In genomic region chr10:93851169-93851568, GRCh38 we compare ENCODE assay signal across 18 cellular contexts. TPM values are rescaled to one million over a fixed set of nuclear protein-coding genes. Genes with fewer than 3 reads are reported as not detected.
DNase-seq lines count a peak whose midpoint lies in the region; ATAC-seq and TF ChIP-seq lines count a peak whose summit lies in the region.
"Had no signal": no experiment of that assay in that cellular context is flagged by ENCODE, and none has a peak within 500 bp of the region (broad histone marks: within the 10 kb centered on the region; RNA-seq: fewer than 3 reads in every experiment).

No MANE protein-coding gene starts in this region.

- peak overlapping the region; percentile 20; the same call in 1 of the 2 replicates for H2AFZ ChIP-seq in KMS-11 (ENCODE audit: low read depth)
- H2AFZ ChIP-seq in neuronal stem cell (ENCODE audit: low read length), result no peak overlapping the region

- H3K36me3 ChIP-seq in KMS-11 (ENCODE audit: insufficient read depth), result no peaks in the 10 kb centered on the region
- H3K36me3 ChIP-seq in neuronal stem cell (replicated peaks in 1 of 2; ENCODE audit: control insufficient read depth in 2 of 2, insufficient read depth in 2 of 2, low read length in 2 of 2), result no peaks in the 10 kb centered on the region
- H3K36me3 ChIP-seq in sigmoid colon, result no peaks in the 10 kb centered on the region
- no peaks in the 10 kb centered on the region for H3K36me3 ChIP-seq in right atrium auricular region
- H3K36me3 ChIP-seq: SJCRH30 had no signal

- TF ChIP-seq POLR2A in sigmoid colon (IDR thresholded peaks at IDR 0.05), result no peak

- no peak overlapping the region for H4K8ac ChIP-seq in neuronal stem cell (ENCODE audit: low read depth, low read length)

- H2BK120ac ChIP-seq in neuronal stem cell (ENCODE audit: low read depth, low read length), result no peak overlapping the region

- no peak overlapping the region for H3K18ac ChIP-seq in neuronal stem cell (ENCODE audit: low read length)

- no peak for TF ChIP-seq EP300 in sigmoid colon (IDR thresholded peaks at IDR 0.05)

- H3K4me3 ChIP-seq in GM12865 (ENCODE audit: low read depth, low read length), result no peak overlapping the region
- no peak overlapping the region for H3K4me3 ChIP-seq in KMS-11 (IDR thresholded peaks at IDR 0.05; ENCODE audit: insufficient read depth, low read depth, low read length)
- no peak overlapping the region for H3K4me3 ChIP-seq in neuronal stem cell (ENCODE audit: low read length in 2 of 2)
- H3K4me3 ChIP-seq in sigmoid colon, result no peak overlapping the region
- no peak overlapping the region for H3K4me3 ChIP-seq in right atrium auricular region
- H3K4me3 ChIP-seq: SJCRH30 had no signal

- H3K4me1 ChIP-seq in KMS-11 (ENCODE audit: low read depth, poor library complexity, severe bottlenecking) (peaks cover 28% of the 10 kb centered on the region), neuronal stem cell (ENCODE audit: control insufficient read depth in 2 of 2, insufficient read depth in 1 of 2, low read depth in 1 of 2, low read length in 2 of 2) (no peaks in the 10 kb centered on the region), sigmoid colon (no peaks in the 10 kb centered on the region), right atrium auricular region (no peaks in the 10 kb centered on the region)
- H3K4me1 ChIP-seq: SJCRH30 had no signal

- TF ChIP-seq CTCF in GM12865 (IDR thresholded peaks at IDR 0.05; ENCODE audit: insufficient read depth, low read depth, low read length, missing control alignments), result no peak
- no peak for TF ChIP-seq CTCF in KMS-11 (conservative IDR thresholded peaks at IDR 0.05; ENCODE audit: low read depth, low read length)
- TF ChIP-seq CTCF in sigmoid colon (IDR thresholded peaks at IDR 0.05), result no peak
- TF ChIP-seq CTCF in right atrium auricular region (IDR thresholded peaks at IDR 0.05), result no peak

- no peak overlapping the region for H3K9ac ChIP-seq in KMS-11
- H3K9ac ChIP-seq in neuronal stem cell (ENCODE audit: low read depth, low read length, poor library complexity), result no peak overlapping the region

- H3K4me2 ChIP-seq in KMS-11 (peak overlapping the region; percentile 34; the same call in 1 of the 2 replicates), neuronal stem cell (ENCODE audit: insufficient read depth, low read length, poor library complexity, severe bottlenecking) (no peak overlapping the region)

- H2BK5ac ChIP-seq in neuronal stem cell (ENCODE audit: low read length), result no peak overlapping the region

- peak overlapping the region; percentile 59 for H2BK12ac ChIP-seq in neuronal stem cell (ENCODE audit: low read length)

- ATAC-seq in GM21390 (IDR thresholded peaks at IDR 0.05; ENCODE audit: unreplicated experiment) (peak; percentile 55), GM18520 (IDR thresholded peaks at IDR 0.05; ENCODE audit: unreplicated experiment) (no peak), HG03108 (IDR thresholded peaks at IDR 0.05; ENCODE audit: unreplicated experiment) (no peak)
- ATAC-seq: Panc1 had no signal

- no peak overlapping the region for H2BK15ac ChIP-seq in neuronal stem cell (ENCODE audit: low read length)

- H3K23ac ChIP-seq in neuronal stem cell (ENCODE audit: low read depth, low read length, poor library complexity), result no peak overlapping the region

- H4K20me1 ChIP-seq in KMS-11 (ENCODE audit: insufficient read depth), result no peaks in the 10 kb centered on the region

- H3K14ac ChIP-seq in neuronal stem cell (ENCODE audit: low read length), result no peak overlapping the region

- no peaks in the 10 kb centered on the region for H3K79me1 ChIP-seq in neuronal stem cell (ENCODE audit: low read depth, low read length)

- no peaks in the 10 kb centered on the region for H3K79me2 ChIP-seq in KMS-11 (ENCODE audit: insufficient read depth, low read depth)

- no peak overlapping the region for H3K4ac ChIP-seq in neuronal stem cell (ENCODE audit: low read length)

- no CpG with 5 or more reads among the region's 3 CpGs for WGBS in neuronal stem cell (ENCODE audit: extremely low coverage in 2 of 2, insufficient read length in 2 of 2, insufficient replicate concordance in 1 of 2), 2 donors
- 81 to 83% methylated on average over 3 of the region's 3 CpGs for WGBS in sigmoid colon, 2 donors

- no peak overlapping the region for H3K27ac ChIP-seq in KMS-11
- no peak overlapping the region for H3K27ac ChIP-seq in neuronal stem cell (replicated peaks; ENCODE audit: low read length)
- no peak overlapping the region for H3K27ac ChIP-seq in sigmoid colon
- H3K27ac ChIP-seq in right atrium auricular region, result no peak overlapping the region
- H3K27ac ChIP-seq: SJCRH30 had no signal

- peaks cover 4 to 7% of the 10 kb centered on the region in 2 donors for H3K9me3 ChIP-seq in neuronal stem cell (replicated peaks in 1 of 2; ENCODE audit: control insufficient read depth in 2 of 2, insufficient read depth in 1 of 2, low read depth in 1 of 2, low read length in 2 of 2)
- no peaks in the 10 kb centered on the region for H3K9me3 ChIP-seq in sigmoid colon
- H3K9me3 ChIP-seq in right atrium auricular region, result no peaks in the 10 kb centered on the region
- H3K9me3 ChIP-seq: SJCRH30 had no signal

- H2AK5ac ChIP-seq in neuronal stem cell (ENCODE audit: low read depth, low read length), result no peak overlapping the region

- DNase-seq in GM12865 (ENCODE audit: low read depth) (peak; percentile 47), neuronal stem cell (ENCODE audit: low spot score) (no peak), sigmoid colon (no peak), right atrium auricular region (ENCODE audit: low spot score) (no peak)
- DNase-seq: 8988T, DMS79 treated with DMSO at 0.1 percent for 48 hours, H9, NCI-H1048, NCI-H1436, NCI-H1930, NCI-H345, NCI-H526, SJCRH30 had no signal

- no peaks in the 10 kb centered on the region for H3K27me3 ChIP-seq in KMS-11 (ENCODE audit: insufficient read depth, low read depth)
- peaks cover 0 to 31% (median 0%) of the 10 kb centered on the region in 3 experiments for H3K27me3 ChIP-seq in neuronal stem cell (ENCODE audit: control insufficient read depth in 3 of 3, insufficient read depth in 3 of 3, low read depth in 1 of 3, low read length in 3 of 3)
- no peaks in the 10 kb centered on the region for H3K27me3 ChIP-seq in sigmoid colon
- H3K27me3 ChIP-seq in right atrium auricular region, result no peaks in the 10 kb centered on the region
- H3K27me3 ChIP-seq: SJCRH30 had no signal

- no peak overlapping the region for H4K91ac ChIP-seq in neuronal stem cell (ENCODE audit: low read depth, low read length, poor library complexity)

- intact Hi-C loops in sigmoid colon (cut with DNase I), result no loop called here

RNA-seq across cellular contexts. Expression of gene SLC35G1, which starts 42.6 kb away (rescaled TPM):
- 10.9 TPM for polyA plus RNA-seq in neuronal stem cell (2013, experiment 1 of 2)
- polyA plus RNA-seq in neuronal stem cell (2013, experiment 2 of 2), result 11.4 TPM
- 1 to 10 TPM; 2.2 to 6.0 (median 4.2) TPM for total RNA-seq in sigmoid colon
- polyA plus RNA-seq in sigmoid colon, result 10 to 100 TPM in 2 of 3 donors, 1 to 10 TPM in 1; 6.2 to 12.6 (median 11.1) TPM
- 1 to 10 TPM; 3.5 to 5.6 TPM for total RNA-seq in right atrium auricular region
